In genomic region chr10:102644646-102645387, GRCh38 we compare ENCODE assay signal across 1 cellular context.
TF ChIP-seq lines count a peak whose summit lies in the region.

No MANE protein-coding gene starts in this region.

TF ChIP-seq in HepG2, 621 proteins besides CTCF, POLR2A, EP300 and RAD21 (continued from another document and continues in another):
- TF ChIP-seq KDM4B (CRISPR knock-in tag; IDR thresholded peaks at IDR 0.05), result peak; percentile 33; the same call in 1 of the 2 replicates
- 0 out of 2 replicates have a peak, but pooled peaks have one; percentile 41 for TF ChIP-seq CBX5 (CRISPR knock-in tag; IDR thresholded peaks at IDR 0.05; ENCODE audit: borderline replicate concordance)
- peak; percentile 77 for TF ChIP-seq GABPB1 (CRISPR knock-in tag; IDR thresholded peaks at IDR 0.05)
- TF ChIP-seq MIER2 (CRISPR knock-in tag; IDR thresholded peaks at IDR 0.05), result 0 out of 2 replicates have a peak, but pooled peaks have one; percentile 38
- peak; percentile 52; the same call in 1 of the 2 replicates for TF ChIP-seq ZNF263 (CRISPR knock-in tag; IDR thresholded peaks at IDR 0.05)
- peak; percentile 90 for TF ChIP-seq ZNF44 (CRISPR knock-in tag; IDR thresholded peaks at IDR 0.05)
- peak; percentile 59 for TF ChIP-seq ETV5 (CRISPR knock-in tag; IDR thresholded peaks at IDR 0.05; ENCODE audit: borderline replicate concordance)
- TF ChIP-seq PCBP2 (optimal IDR thresholded peaks at IDR 0.05; ENCODE audit: low read depth, low read length, poor library complexity, severe bottlenecking), result no peak
- no peak for TF ChIP-seq KLF9 (CRISPR knock-in tag; IDR thresholded peaks at IDR 0.05; ENCODE audit: low read depth)
- TF ChIP-seq ZNF609 (CRISPR knock-in tag; IDR thresholded peaks at IDR 0.05; ENCODE audit: borderline replicate concordance), result peak; percentile 64; the same call in 1 of the 2 replicates
- TF ChIP-seq AFF4 (CRISPR knock-in tag; IDR thresholded peaks at IDR 0.05), result peak; percentile 76
- TF ChIP-seq ZSCAN22 (CRISPR knock-in tag; IDR thresholded peaks at IDR 0.05), result peak; percentile 84
- peak; percentile 89 for TF ChIP-seq MEIS2 (CRISPR knock-in tag; IDR thresholded peaks at IDR 0.05)
- TF ChIP-seq SIX1 (CRISPR knock-in tag; IDR thresholded peaks at IDR 0.05; ENCODE audit: borderline replicate concordance), result no peak
- TF ChIP-seq, protein P1, sequence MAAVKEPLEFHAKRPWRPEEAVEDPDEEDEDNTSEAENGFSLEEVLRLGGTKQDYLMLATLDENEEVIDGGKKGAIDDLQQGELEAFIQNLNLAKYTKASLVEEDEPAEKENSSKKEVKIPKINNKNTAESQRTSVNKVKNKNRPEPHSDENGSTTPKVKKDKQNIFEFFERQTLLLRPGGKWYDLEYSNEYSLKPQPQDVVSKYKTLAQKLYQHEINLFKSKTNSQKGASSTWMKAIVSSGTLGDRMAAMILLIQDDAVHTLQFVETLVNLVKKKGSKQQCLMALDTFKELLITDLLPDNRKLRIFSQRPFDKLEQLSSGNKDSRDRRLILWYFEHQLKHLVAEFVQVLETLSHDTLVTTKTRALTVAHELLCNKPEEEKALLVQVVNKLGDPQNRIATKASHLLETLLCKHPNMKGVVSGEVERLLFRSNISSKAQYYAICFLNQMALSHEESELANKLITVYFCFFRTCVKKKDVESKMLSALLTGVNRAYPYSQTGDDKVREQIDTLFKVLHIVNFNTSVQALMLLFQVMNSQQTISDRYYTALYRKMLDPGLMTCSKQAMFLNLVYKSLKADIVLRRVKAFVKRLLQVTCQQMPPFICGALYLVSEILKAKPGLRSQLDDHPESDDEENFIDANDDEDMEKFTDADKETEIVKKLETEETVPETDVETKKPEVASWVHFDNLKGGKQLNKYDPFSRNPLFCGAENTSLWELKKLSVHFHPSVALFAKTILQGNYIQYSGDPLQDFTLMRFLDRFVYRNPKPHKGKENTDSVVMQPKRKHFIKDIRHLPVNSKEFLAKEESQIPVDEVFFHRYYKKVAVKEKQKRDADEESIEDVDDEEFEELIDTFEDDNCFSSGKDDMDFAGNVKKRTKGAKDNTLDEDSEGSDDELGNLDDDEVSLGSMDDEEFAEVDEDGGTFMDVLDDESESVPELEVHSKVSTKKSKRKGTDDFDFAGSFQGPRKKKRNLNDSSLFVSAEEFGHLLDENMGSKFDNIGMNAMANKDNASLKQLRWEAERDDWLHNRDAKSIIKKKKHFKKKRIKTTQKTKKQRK (IDR thresholded peaks at IDR 0.05; ENCODE audit: low read length), result no peak
- TF ChIP-seq FLYWCH1 (CRISPR knock-in tag; IDR thresholded peaks at IDR 0.05), result peak; percentile 93; the same call in 1 of the 2 replicates
- no peak for TF ChIP-seq KMT2B (CRISPR knock-in tag; IDR thresholded peaks at IDR 0.05)
- peak; percentile 98 for TF ChIP-seq MAX (IDR thresholded peaks at IDR 0.05)
- TF ChIP-seq ZBTB20 (CRISPR knock-in tag; IDR thresholded peaks at IDR 0.05; ENCODE audit: borderline replicate concordance, low read depth), result no peak
- TF ChIP-seq, protein P2, sequence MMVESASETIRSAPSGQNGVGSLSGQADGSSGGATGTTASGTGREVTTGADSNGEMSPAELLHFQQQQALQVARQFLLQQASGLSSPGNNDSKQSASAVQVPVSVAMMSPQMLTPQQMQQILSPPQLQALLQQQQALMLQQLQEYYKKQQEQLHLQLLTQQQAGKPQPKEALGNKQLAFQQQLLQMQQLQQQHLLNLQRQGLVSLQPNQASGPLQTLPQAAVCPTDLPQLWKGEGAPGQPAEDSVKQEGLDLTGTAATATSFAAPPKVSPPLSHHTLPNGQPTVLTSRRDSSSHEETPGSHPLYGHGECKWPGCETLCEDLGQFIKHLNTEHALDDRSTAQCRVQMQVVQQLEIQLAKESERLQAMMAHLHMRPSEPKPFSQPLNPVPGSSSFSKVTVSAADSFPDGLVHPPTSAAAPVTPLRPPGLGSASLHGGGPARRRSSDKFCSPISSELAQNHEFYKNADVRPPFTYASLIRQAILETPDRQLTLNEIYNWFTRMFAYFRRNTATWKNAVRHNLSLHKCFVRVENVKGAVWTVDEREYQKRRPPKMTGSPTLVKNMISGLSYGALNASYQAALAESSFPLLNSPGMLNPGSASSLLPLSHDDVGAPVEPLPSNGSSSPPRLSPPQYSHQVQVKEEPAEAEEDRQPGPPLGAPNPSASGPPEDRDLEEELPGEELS (CRISPR knock-in tag; IDR thresholded peaks at IDR 0.05), result no peak
- no peak for TF ChIP-seq LCORL (IDR thresholded peaks at IDR 0.05)
- peak; percentile 73 for TF ChIP-seq LCORL (CRISPR knock-in tag; IDR thresholded peaks at IDR 0.05)
- peak; percentile 97 for TF ChIP-seq ZNF776 (CRISPR knock-in tag; IDR thresholded peaks at IDR 0.05)
- TF ChIP-seq SALL1 (CRISPR knock-in tag; IDR thresholded peaks at IDR 0.05), result peak; percentile 88
- TF ChIP-seq SRY (CRISPR knock-in tag; IDR thresholded peaks at IDR 0.05), result peak; percentile 81; the same call in 1 of the 2 replicates
- TF ChIP-seq ZNF687 (CRISPR knock-in tag; IDR thresholded peaks at IDR 0.05), result peak; percentile 99
- 0 out of 2 replicates have a peak, but pooled peaks have one; percentile 67 for TF ChIP-seq THAP9 (CRISPR knock-in tag; IDR thresholded peaks at IDR 0.05; ENCODE audit: borderline replicate concordance)
- TF ChIP-seq JUNB (CRISPR knock-in tag; IDR thresholded peaks at IDR 0.05; ENCODE audit: borderline replicate concordance), result peak; percentile 76
- no peak for TF ChIP-seq SOX6 (IDR thresholded peaks at IDR 0.05)
- TF ChIP-seq SOX6 (CRISPR knock-in tag; IDR thresholded peaks at IDR 0.05), result peak; percentile 47; the same call in 1 of the 2 replicates
- no peak for TF ChIP-seq GATA4 (IDR thresholded peaks at IDR 0.05; ENCODE audit: borderline replicate concordance, low read depth)
- TF ChIP-seq ZNF543 (CRISPR knock-in tag; IDR thresholded peaks at IDR 0.05), result peak; percentile 59
- TF ChIP-seq YY1 (IDR thresholded peaks at IDR 0.05; ENCODE audit: insufficient read depth, insufficient replicate concordance, low read depth, low read length), result peak; percentile 29
- TF ChIP-seq ZNF816 (CRISPR knock-in tag; IDR thresholded peaks at IDR 0.05; ENCODE audit: borderline replicate concordance), result no peak; the same call in none of the 2 replicates
- TF ChIP-seq ZNF841 (CRISPR knock-in tag; IDR thresholded peaks at IDR 0.05; ENCODE audit: borderline replicate concordance), result peak; percentile 86; the same call in 1 of the 2 replicates
- peak; percentile 88 for TF ChIP-seq CENPT (CRISPR knock-in tag; IDR thresholded peaks at IDR 0.05; ENCODE audit: low read depth)
